13 cellular contexts compared by ENCODE assay signal in the genomic region with DNA sequence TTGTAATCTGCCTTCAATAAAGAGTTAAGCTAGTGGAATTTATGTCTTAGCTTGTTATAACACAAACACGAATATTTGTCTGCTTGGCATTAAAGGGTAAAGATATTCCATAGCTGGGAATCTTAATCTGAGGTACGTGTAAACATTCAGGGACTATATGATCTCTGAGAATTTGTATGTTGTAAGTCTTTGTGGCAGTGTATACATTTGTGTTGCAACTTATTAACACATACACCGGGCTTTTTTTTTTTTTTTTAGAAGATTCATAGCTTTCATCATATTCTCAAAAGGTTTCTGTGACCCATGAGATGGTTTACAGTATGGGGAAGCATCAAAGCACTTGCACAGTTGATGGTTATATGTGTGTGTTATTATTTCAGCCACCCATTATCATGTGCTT. TPM values are rescaled to one million over a fixed set of nuclear protein-coding genes. Genes with fewer than 3 reads are reported as not detected.
A peak's percentile ranks its signal among the peaks of the same experiment; 100 is the strongest.
DNase-seq lines count a peak whose midpoint lies in the region; ATAC-seq, FAIRE-seq and TF ChIP-seq lines count a peak whose summit lies in the region.
"Had no signal": no experiment of that assay in that cellular context is flagged by ENCODE, and none has a peak within 500 bp of the region (broad histone marks: within the 10 kb centered on the region; RNA-seq: fewer than 3 reads in every experiment).

No MANE protein-coding gene starts in this region.

- H3K79me2 ChIP-seq in astrocyte (ENCODE audit: insufficient read depth, low read length), result peaks cover 81% of the 10 kb centered on the region

- peak overlapping the region; percentile 89 for H3K4me2 ChIP-seq in astrocyte (ENCODE audit: low read length)

- ATAC-seq in HG03460 (IDR thresholded peaks at IDR 0.05; ENCODE audit: unreplicated experiment), result no peak

- H3K4me1 ChIP-seq in HUES64 (ENCODE audit: insufficient read depth, low read length) (peaks cover 17% of the 10 kb centered on the region), astrocyte (ENCODE audit: insufficient read depth, low read length) (peaks cover 1% of the 10 kb centered on the region)

- no peak overlapping the region; the same call in 1 of the 2 replicates for H3K9ac ChIP-seq in HUES64 (ENCODE audit: low read depth, low read length)
- H3K9ac ChIP-seq in astrocyte (ENCODE audit: low read length), result peak overlapping the region; percentile 0

- H3K36me3 ChIP-seq in HUES64 (ENCODE audit: insufficient read depth, low read length) (peaks cover 20% of the 10 kb centered on the region), astrocyte (ENCODE audit: insufficient read depth, low read length) (peaks cover 2% of the 10 kb centered on the region)

- no peak overlapping the region for H3K4me3 Mint-ChIP-seq in CD14-positive monocyte
- no peak overlapping the region for H3K4me3 Mint-ChIP-seq in astrocyte (ENCODE audit: unreplicated experiment)
- no peak overlapping the region for H3K4me3 Mint-ChIP-seq in activated CD4-positive, alpha-beta T cell treated with anti-CD3 and anti-CD28 coated beads, Interleukin-2, amount 10 ng/mL, durations not matched to agents 7 days and 5 days
- H3K4me3 Mint-ChIP-seq: memory B cell had no signal

- DNase-seq in CD14-positive monocyte (ENCODE audit: low spot score) (no peak), astrocyte (ENCODE audit: low read depth) (no peak), iris pigment epithelial cell (ENCODE audit: low read depth) (peak; percentile 34), GM12891 (ENCODE audit: insufficient read length, low spot score) (no peak)
- DNase-seq in activated CD4-positive, alpha-beta T cell treated with anti-CD3 and anti-CD28 coated beads, Interleukin-2, amount 10 ng/mL, durations not matched to agents 7 days and 5 days, result no peak
- DNase-seq in stimulated activated CD4-positive, alpha-beta T cell treated with anti-CD3 and anti-CD28 coated beads, Interleukin-12 subunit alpha, Interleukin-12 subunit beta, amount 100 ng/mL, for 4 hours, result no peak
- DNase-seq: activated T-cell treated with anti-CD3 and anti-CD28 coated beads, Interleukin-2, amount 50 U/mL, for 1 hour; effector CD8-positive, alpha-beta T cell; GDM1; NCI-H1436 had no signal

- H2AFZ ChIP-seq in astrocyte (ENCODE audit: low read depth, low read length), result no peak overlapping the region

- intact Hi-C loops in CD14-positive monocyte (cut with micrococcal nuclease), result no loop called here

- H4K20me1 ChIP-seq in astrocyte (ENCODE audit: insufficient read depth, low read length), result peaks cover 24% of the 10 kb centered on the region

- peak overlapping the region in 4 of 7 donors; percentile 19 to 66 (median 43) for H3K27ac Mint-ChIP-seq in CD14-positive monocyte
- peak overlapping the region; percentile 9 for H3K27ac Mint-ChIP-seq in astrocyte (ENCODE audit: unreplicated experiment)
- no peak overlapping the region for H3K27ac Mint-ChIP-seq in activated CD4-positive, alpha-beta T cell treated with anti-CD3 and anti-CD28 coated beads, Interleukin-2, amount 10 ng/mL, durations not matched to agents 7 days and 5 days
- H3K27ac Mint-ChIP-seq: memory B cell had no signal

- 94% methylated on average over 2 of the region's 3 CpGs for WGBS in HUES64

- H3K27ac ChIP-seq in HUES64 (ENCODE audit: low read depth, low read length), result no peak overlapping the region
- H3K27ac ChIP-seq in astrocyte (ENCODE audit: low read depth, low read length), result no peak overlapping the region

- H3K27me3 Mint-ChIP-seq in CD14-positive monocyte (ENCODE audit: low read depth in 3 of 3), result peaks cover 0 to 2% (median 0%) of the 10 kb centered on the region in 3 donors
- H3K27me3 Mint-ChIP-seq in astrocyte (ENCODE audit: low read depth, unreplicated experiment), result no peaks in the 10 kb centered on the region
- H3K27me3 Mint-ChIP-seq in activated CD4-positive, alpha-beta T cell treated with anti-CD3 and anti-CD28 coated beads, Interleukin-2, amount 10 ng/mL, durations not matched to agents 7 days and 5 days, result no peaks in the 10 kb centered on the region
- H3K27me3 Mint-ChIP-seq: memory B cell had no signal

- CTCF ChIA-PET in activated CD4-positive, alpha-beta T cell treated with anti-CD3 and anti-CD28 coated beads, Interleukin-2, amount 10 ng/mL, durations not matched to agents 7 days and 5 days (lab: Charles Lee), result interaction anchor here (0.5 to 1.3 kb wide), 6 partner anchors 9 to 641 kb away, joined by 3 to 5 read pairs (median 3); no protein-coding TSS in a partner anchor

- no peaks in the 10 kb centered on the region for H3K9me3 ChIP-seq in HUES64 (ENCODE audit: insufficient read depth, low read depth, low read length)
- H3K9me3 ChIP-seq in astrocyte (ENCODE audit: insufficient read depth, low read depth, low read length), result no peaks in the 10 kb centered on the region

- TF ChIP-seq POLR2A in GM12891 (IDR thresholded peaks at IDR 0.05; ENCODE audit: low read depth, low read length), result no peak

- no peaks in the 10 kb centered on the region for H3K27me3 ChIP-seq in HUES64 (ENCODE audit: insufficient read depth, low read length)
- H3K27me3 ChIP-seq in astrocyte (ENCODE audit: insufficient read depth, low read length), result no peaks in the 10 kb centered on the region

- TF ChIP-seq CTCF in CD14-positive monocyte (IDR thresholded peaks at IDR 0.05) (no peak), astrocyte (IDR thresholded peaks at IDR 0.05; ENCODE audit: insufficient read depth, low read depth, low read length) (no peak)

- FAIRE-seq in astrocyte (lab: Jason Lieb, UNC), result no peak
- no peak for FAIRE-seq in GM12891 (lab: Jason Lieb, UNC)

- H3K9me3 Mint-ChIP-seq in CD14-positive monocyte, result no peaks in the 10 kb centered on the region
- H3K9me3 Mint-ChIP-seq in astrocyte (ENCODE audit: unreplicated experiment), result no peaks in the 10 kb centered on the region
- no peaks in the 10 kb centered on the region for H3K9me3 Mint-ChIP-seq in activated CD4-positive, alpha-beta T cell treated with anti-CD3 and anti-CD28 coated beads, Interleukin-2, amount 10 ng/mL, durations not matched to agents 7 days and 5 days
- H3K9me3 Mint-ChIP-seq: memory B cell had no signal

- H3K4me3 ChIP-seq in HUES64 (ENCODE audit: low read length), result peak overlapping the region; percentile 37
- no peak overlapping the region for H3K4me3 ChIP-seq in astrocyte (ENCODE audit: insufficient read depth, low read depth, low read length)

- H3K4me1 Mint-ChIP-seq in CD14-positive monocyte (peaks cover 20% of the 10 kb centered on the region), astrocyte (ENCODE audit: low read depth, unreplicated experiment) (peaks cover 20% of the 10 kb centered on the region)
- H3K4me1 Mint-ChIP-seq in activated CD4-positive, alpha-beta T cell treated with anti-CD3 and anti-CD28 coated beads, Interleukin-2, amount 10 ng/mL, durations not matched to agents 7 days and 5 days, result peaks cover 20% of the 10 kb centered on the region

- POLR2A ChIA-PET in activated CD4-positive, alpha-beta T cell treated with anti-CD3 and anti-CD28 coated beads, Interleukin-2, amount 10 ng/mL, durations not matched to agents 7 days and 5 days (lab: Charles Lee), result interaction anchor here (0.6 kb wide), 1 partner anchor 67 kb away, joined by 4 read pairs; no protein-coding TSS in a partner anchor

- H3K36me3 Mint-ChIP-seq in CD14-positive monocyte, result peaks cover 12% of the 10 kb centered on the region in 2 donors
- peaks cover 2% of the 10 kb centered on the region for H3K36me3 Mint-ChIP-seq in astrocyte (ENCODE audit: low read depth, unreplicated experiment)
- peaks cover 26% of the 10 kb centered on the region for H3K36me3 Mint-ChIP-seq in activated CD4-positive, alpha-beta T cell treated with anti-CD3 and anti-CD28 coated beads, Interleukin-2, amount 10 ng/mL, durations not matched to agents 7 days and 5 days (ENCODE audit: low read depth)

TF ChIP-seq in GM12891, 5 proteins besides CTCF, POLR2A, EP300 and RAD21:
- TF ChIP-seq POU2F2 (IDR thresholded peaks at IDR 0.05; ENCODE audit: low read depth, low read length), result no peak
- no peak for TF ChIP-seq TAF1 (IDR thresholded peaks at IDR 0.05; ENCODE audit: low read depth, low read length)
- TF ChIP-seq POLR2AphosphoS5 (IDR thresholded peaks at IDR 0.05; ENCODE audit: low read depth, low read length), result no peak
- no peak for TF ChIP-seq PAX5 (IDR thresholded peaks at IDR 0.05; ENCODE audit: insufficient read depth, low read length, severe bottlenecking)
- no peak for TF ChIP-seq SPI1 (IDR thresholded peaks at IDR 0.05; ENCODE audit: low read depth, low read length)
TF ChIP-seq in GM12891: peak in this region for 0.

RNA-seq across cellular contexts. Expression of a gene that starts 3.0 kb away (rescaled TPM):
- polyA plus RNA-seq in CD14-positive monocyte, result 10 to 100 TPM; 45.8 to 53.0 TPM
- polyA plus RNA-seq in HUES64 (2013, experiment 1 of 2), result 32.5 TPM
- 37.4 TPM for polyA plus RNA-seq in HUES64 (2013, experiment 2 of 2)
- 34.8 and 39.1 TPM in 2 replicates for total RNA-seq in astrocyte
- 10 to 100 TPM; 27.2 to 27.6 TPM for total RNA-seq in activated CD4-positive, alpha-beta T cell treated with anti-CD3 and anti-CD28 coated beads, Interleukin-2, amount 10 ng/mL, durations not matched to agents 7 days and 5 days
- polyA plus RNA-seq in GM12891 (2012; ENCODE audit: low read depth, missing spikeins), result 13.6 TPM

RNA-seq across cellular contexts. Expression of a gene that starts 3.4 kb away (rescaled TPM):
- polyA plus RNA-seq in CD14-positive monocyte, result 10 to 100 TPM in 1 of 2 donors, 1 to 10 TPM in 1; 9.3 to 15.4 TPM
- 23.8 TPM for polyA plus RNA-seq in HUES64 (2013, experiment 1 of 2)
- polyA plus RNA-seq in HUES64 (2013, experiment 2 of 2), result 23.5 TPM
- total RNA-seq in astrocyte, result 35.9 and 38.6 TPM in 2 replicates
- 10 to 100 TPM; 43.7 to 47.3 TPM for total RNA-seq in activated CD4-positive, alpha-beta T cell treated with anti-CD3 and anti-CD28 coated beads, Interleukin-2, amount 10 ng/mL, durations not matched to agents 7 days and 5 days
- polyA plus RNA-seq in GM12891 (2012; ENCODE audit: low read depth, missing spikeins), result 17.9 TPM

RNA-seq across cellular contexts. Expression of a gene that starts 35.8 kb away (rescaled TPM):
- polyA plus RNA-seq in CD14-positive monocyte, result 10 to 100 TPM; 15.4 to 19.4 TPM
- 34.1 TPM for polyA plus RNA-seq in HUES64 (2013, experiment 1 of 2)
- 32.1 TPM for polyA plus RNA-seq in HUES64 (2013, experiment 2 of 2)
- 28.3 and 36.3 TPM in 2 replicates for total RNA-seq in astrocyte
- 10 to 100 TPM; 25.1 to 26.8 TPM for total RNA-seq in activated CD4-positive, alpha-beta T cell treated with anti-CD3 and anti-CD28 coated beads, Interleukin-2, amount 10 ng/mL, durations not matched to agents 7 days and 5 days
- polyA plus RNA-seq in GM12891 (2012; ENCODE audit: low read depth, missing spikeins), result 20.0 TPM
